Comparison of ENCODE assay signal across 8 cellular contexts in the genomic region with DNA sequence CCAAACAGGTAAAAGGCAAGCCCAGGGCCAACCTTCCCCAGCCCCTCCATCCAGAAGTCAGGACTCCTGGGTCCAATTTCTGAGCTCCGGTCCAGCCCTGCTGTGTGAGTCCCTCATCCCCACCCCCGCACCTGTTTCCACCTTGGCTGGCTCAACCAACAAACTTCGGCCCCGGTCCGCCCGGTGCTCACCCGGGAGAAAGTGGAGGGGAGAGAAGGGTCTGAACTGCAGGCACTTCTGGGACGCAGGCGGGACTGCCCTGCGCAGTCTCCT. TPM values are rescaled to one million over a fixed set of nuclear protein-coding genes. Genes with fewer than 3 reads are reported as not detected.
DNase-seq lines count a peak whose midpoint lies in the region; ATAC-seq, FAIRE-seq and TF ChIP-seq lines count a peak whose summit lies in the region.

No MANE protein-coding gene starts in this region.

- ATAC-seq in GM18519 (IDR thresholded peaks at IDR 0.05; ENCODE audit: low FRiP score, unreplicated experiment), result peak; percentile 2
- peak in 2 of 4 donors; percentile 2 to 7 for ATAC-seq in pancreas

- peak overlapping the region; percentile 74 to 94 (median 90) for H3K27ac ChIP-seq in pancreas

- TF ChIP-seq CTCF in epithelial cell of esophagus (IDR thresholded peaks at IDR 0.05; ENCODE audit: insufficient read depth, low read depth, low read length, missing control alignments), result no peak
- TF ChIP-seq CTCF in pancreas (IDR thresholded peaks at IDR 0.05), result no peak

- peaks cover 2% of the 10 kb centered on the region for H3K27me3 ChIP-seq in NT2/D1 (ENCODE audit: insufficient read depth, insufficient read length)
- H3K27me3 ChIP-seq in pancreas, result no peaks in the 10 kb centered on the region

- H3K4me3 ChIP-seq in NT2/D1 (ENCODE audit: insufficient read length, low read depth) (peak overlapping the region; percentile 91), epithelial cell of esophagus (ENCODE audit: low read length) (peak overlapping the region; percentile 89), pancreas (peak overlapping the region; percentile 66 to 92 (median 83))

- H3K4me1 ChIP-seq in NT2/D1 (ENCODE audit: insufficient read depth, insufficient read length) (peaks cover 41% of the 10 kb centered on the region), pancreas (peaks cover 29 to 38% (median 38%) of the 10 kb centered on the region in 3 donors)

- intact Hi-C loops in pancreas (cut with DNase I), result loop anchor here in 1 of 3 donors (10.0 kb wide), 1 partner anchor 96 kb away; no protein-coding TSS in a partner anchor

- H3K9ac ChIP-seq in NT2/D1 (ENCODE audit: insufficient read length, low read depth), result peak overlapping the region; percentile 95

- H3K36me3 ChIP-seq in NT2/D1 (ENCODE audit: insufficient read depth, insufficient read length, low read length) (peaks cover 21% of the 10 kb centered on the region), pancreas (no peaks in the 10 kb centered on the region)

- H3K9me3 ChIP-seq in NT2/D1 (ENCODE audit: insufficient read depth, low read length) (no peaks in the 10 kb centered on the region), pancreas (no peaks in the 10 kb centered on the region)

- WGBS in pancreas, 2 donors, result 2 to 7% methylated on average over 7 to 10 of the region's 10 CpGs

- DNase-seq in NT2/D1 (ENCODE audit: low read depth, low spot score) (no peak), epithelial cell of esophagus (ENCODE audit: low read depth) (no peak), pancreas (peak in 1 of 6 donors; percentile 36), anterior cingulate cortex (lab: John Stamatoyannopoulos, UW) (no peak), HCEC 1CT (no peak), activated gamma-delta T cell treated with Interleukin-2 at 50 U/mL for 16 hours (no peak), KG1 (lab: John Stamatoyannopoulos, UW) (no peak)

- FAIRE-seq in pancreas (lab: Jason Lieb, UNC), result no peak

RNA-seq across cellular contexts. Expression of a gene that starts 0.5 kb away (rescaled TPM):
- 10 to 100 TPM; 19.0 to 50.1 (median 22.4) TPM for total RNA-seq in pancreas
- polyA plus RNA-seq in pancreas, result 10 to 100 TPM; 18.0 to 41.8 TPM

RNA-seq across cellular contexts. Expression of a gene that starts 33.3 kb away (rescaled TPM):
- under 1 TPM in 1 of 6 donors, not detected in 5; 0.16 TPM for total RNA-seq in pancreas
- polyA plus RNA-seq in pancreas, result under 1 TPM in 1 of 2 donors, not detected in 1; 0.23 TPM

RNA-seq across cellular contexts. Expression of a gene that starts 36.8 kb away (rescaled TPM):
- 10 to 100 TPM in 1 of 6 donors, 1 to 10 TPM in 5; 2.6 to 15.7 (median 6.5) TPM for total RNA-seq in pancreas
- 10 to 100 TPM in 1 of 2 donors, 1 to 10 TPM in 1; 9.8 to 10.3 TPM for polyA plus RNA-seq in pancreas

RNA-seq across cellular contexts. Expression of a gene that starts 39.2 kb away (rescaled TPM):
- 1 to 10 TPM in 2 of 6 donors, under 1 TPM in 4; 0.55 to 3.0 (median 0.84) TPM for total RNA-seq in pancreas
- polyA plus RNA-seq in pancreas, result 1 to 10 TPM; 5.2 to 7.3 TPM

RNA-seq across cellular contexts. Expression of a gene that starts 47.7 kb away (rescaled TPM):
- total RNA-seq in pancreas, result 10 to 100 TPM; 10.4 to 19.8 (median 14.3) TPM
- 10 to 100 TPM; 16.3 to 17.3 TPM for polyA plus RNA-seq in pancreas
